Comparison of ENCODE assay signal across 16 cellular contexts in the genomic region with DNA sequence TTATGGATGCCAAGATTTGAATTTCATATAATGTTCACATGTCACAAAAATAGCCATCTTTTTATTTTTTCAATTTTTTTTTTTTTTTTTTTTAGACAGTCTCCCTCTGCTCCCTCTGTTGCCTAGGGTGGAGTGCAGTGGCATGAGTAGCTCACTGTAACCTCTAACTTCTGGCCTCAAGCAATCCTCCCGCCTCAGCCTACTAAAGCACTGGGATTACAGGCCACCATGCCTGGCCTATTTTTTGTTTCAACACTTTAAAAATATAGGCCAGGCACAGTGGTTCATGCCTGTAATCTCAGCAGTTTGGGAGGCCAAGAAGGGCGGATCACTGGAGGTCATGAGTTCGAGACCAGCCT.
DNase-seq lines count a peak whose midpoint lies in the region; ATAC-seq, FAIRE-seq and TF ChIP-seq lines count a peak whose summit lies in the region.
"Had no signal": no experiment of that assay in that cellular context is flagged by ENCODE, and none has a peak within 500 bp of the region (broad histone marks: within the 10 kb centered on the region; RNA-seq: fewer than 3 reads in every experiment).

No MANE protein-coding gene starts in this region.

- H3K27me3 ChIP-seq in H1 (replicated peaks in 1 of 4; ENCODE audit: control insufficient read depth in 3 of 4, extremely low read depth in 1 of 4, insufficient read depth in 3 of 4, low read length in 3 of 4): no peaks in the 10 kb centered on the region
- H3K27me3 ChIP-seq in parathyroid adenoma (ENCODE audit: control insufficient read depth, insufficient read depth, low read length): no peaks in the 10 kb centered on the region
- H3K27me3 ChIP-seq: BLaER1 treated with 17β-estradiol and CSF1 and Interleukin-3, amounts not matched to agents 10 nM and 100 nM; breast epithelium; neural progenitor cell; SJSA1; transverse colon had no signal

- H4K20me1 ChIP-seq in H1 (replicated peaks in 1 of 2; ENCODE audit: control insufficient read depth in 1 of 2, insufficient read depth in 2 of 2, low read length in 2 of 2): no peaks in the 10 kb centered on the region
- H4K20me1 ChIP-seq: BLaER1 treated with 17β-estradiol and CSF1 and Interleukin-3, amounts not matched to agents 10 nM and 100 nM had no signal

- peak overlapping the region; percentile 61 for H4K91ac ChIP-seq in H1 (replicated peaks; ENCODE audit: insufficient read length, low read length)

- no peak for TF ChIP-seq CTCF in H1 (IDR thresholded peaks at IDR 0.05; ENCODE audit: control extremely low read depth in 1 of 3, insufficient read depth in 1 of 3, low read depth in 1 of 3, low read length in 3 of 3)
- TF ChIP-seq CTCF in parathyroid adenoma (IDR thresholded peaks at IDR 0.05): no peak

- H3K79me2 ChIP-seq in H1 (ENCODE audit: control insufficient read depth in 1 of 2, insufficient read depth in 2 of 2, low read length in 2 of 2) (0 out of 4 replicates have a peak, but pooled peaks cover 0 to 6% of the 10 kb centered on the region in 2 experiments), parathyroid adenoma (no peaks in the 10 kb centered on the region)

- no peaks in the 10 kb centered on the region for H3K23me2 ChIP-seq in H1 (ENCODE audit: low read depth, low read length)

- H3K27ac ChIP-seq in H1 (ENCODE audit: low read depth, low read length) (no peak overlapping the region), parathyroid adenoma (peak overlapping the region; percentile 47)
- H3K27ac ChIP-seq: BLaER1 treated with 17β-estradiol and CSF1 and Interleukin-3, amounts not matched to agents 10 nM and 100 nM; breast epithelium; SJSA1; transverse colon had no signal

- H3K4me3 ChIP-seq in H1 (ENCODE audit: extremely low read depth in 1 of 4, insufficient read depth in 2 of 4, low read depth in 3 of 4, low read length in 4 of 4) (no peak overlapping the region), parathyroid adenoma (ENCODE audit: low read depth, low read length) (no peak overlapping the region)
- H3K4me3 ChIP-seq: BLaER1 treated with 17β-estradiol and CSF1 and Interleukin-3, amounts not matched to agents 10 nM and 100 nM; breast epithelium; HAP-1; neural progenitor cell; SJSA1; transverse colon had no signal

- DNase-seq in H1 (ENCODE audit: low read depth in 1 of 2, low spot score in 2 of 2) (no peak), NCI-H1105 treated with DMSO at 0.1 percent for 48 hours (lab: John Stamatoyannopoulos, UW) (no peak), COLO829 (ENCODE audit: low spot score) (no peak), dermis blood vessel endothelial cell (no peak)
- DNase-seq: activated B cell treated with CpG ODN at 0.5 μM for 24 hours, NCI-H1694 treated with DMSO at 0.1 percent for 48 hours had no signal

- peak overlapping the region; percentile 51 for H2BK12ac ChIP-seq in H1 (ENCODE audit: low read depth, low read length)

- POLR2A ChIA-PET in H1 (lab: Charles Lee; ENCODE audit: partially characterized antibody): interaction anchor here (0.6 to 2.6 kb wide), 7 partner anchors 15 to 252 kb away, joined by 3 to 11 read pairs (median 5); partner anchors contain the start of gene SKIDA1

- no peak overlapping the region for H3K4ac ChIP-seq in H1 (replicated peaks; ENCODE audit: insufficient read length, low read depth, low read length)

- no peak overlapping the region for H2BK20ac ChIP-seq in H1 (ENCODE audit: low read length)

- no peak overlapping the region for H2BK15ac ChIP-seq in H1 (ENCODE audit: low read length)

- H3K9me3 ChIP-seq in H1 (ENCODE audit: insufficient read depth in 2 of 2, low read depth in 1 of 2, low read length in 1 of 2): no peaks in the 10 kb centered on the region
- H3K9me3 ChIP-seq in parathyroid adenoma (ENCODE audit: control insufficient read depth, low read length): no peaks in the 10 kb centered on the region
- H3K9me3 ChIP-seq: breast epithelium, HAP-1, transverse colon had no signal

- no peak overlapping the region; the same call in 1 of the 2 replicates for H3K18ac ChIP-seq in H1 (ENCODE audit: extremely low read depth, low read length)

- H3K79me1 ChIP-seq in H1 (ENCODE audit: low read depth, low read length): no peaks in the 10 kb centered on the region

- H2AFZ ChIP-seq in H1 (ENCODE audit: low read length) (no peak overlapping the region), parathyroid adenoma (peak overlapping the region; percentile 69)
- H2AFZ ChIP-seq: neural progenitor cell had no signal

- no peak overlapping the region for H3K23ac ChIP-seq in H1 (ENCODE audit: insufficient read length)

- no peak for TF ChIP-seq RAD21 in H1 (IDR thresholded peaks at IDR 0.05 in 1 of 2, conservative IDR thresholded peaks at IDR 0.05 in 1 of 2; ENCODE audit: low read depth in 2 of 2, low read length in 2 of 2)

- TF ChIP-seq POLR2A in H1 (IDR thresholded peaks at IDR 0.05; ENCODE audit: control extremely low read depth in 1 of 2, low read depth in 2 of 2, low read length in 2 of 2): no peak

- H3K14ac ChIP-seq in H1 (ENCODE audit: insufficient read length): no peak overlapping the region

- H2BK120ac ChIP-seq in H1 (replicated peaks; ENCODE audit: low read depth, low read length): no peak overlapping the region

- CTCF ChIA-PET in H1 (lab: Charles Lee; ENCODE audit: partially characterized antibody): interaction anchor here (0.6 to 5.2 kb wide), 54 partner anchors 9 to 673 kb away, joined by 3 to 46 read pairs (median 5); no protein-coding TSS in a partner anchor

- 82% methylated on average over 3 of the region's 3 CpGs; no CpG with 5 or more reads in 1 of the 2 experiments for WGBS in H1 (ENCODE audit: extremely low coverage in 1 of 2, insufficient coverage in 1 of 2, insufficient read length in 1 of 2, insufficient replicate concordance in 2 of 2, low coverage in 1 of 2, low lambda C conversion rate in 2 of 2, missing lambda C conversion rate in 1 of 2), 2 experiments

- peak overlapping the region; percentile 50 for H2BK5ac ChIP-seq in H1 (ENCODE audit: low read depth, low read length)

- H3K36me3 ChIP-seq in H1 (ENCODE audit: control insufficient read depth in 2 of 4, insufficient read depth in 4 of 4, low read length in 3 of 4) (no peaks in the 10 kb centered on the region; a peak in 1 of 8 replicates), parathyroid adenoma (ENCODE audit: control insufficient read depth, insufficient read depth, low read length) (no peaks in the 10 kb centered on the region)
- H3K36me3 ChIP-seq: BLaER1 treated with 17β-estradiol and CSF1 and Interleukin-3, amounts not matched to agents 10 nM and 100 nM; breast epithelium; HAP-1; neural progenitor cell; SJSA1; transverse colon had no signal

- no peak overlapping the region for H3K56ac ChIP-seq in H1 (replicated peaks; ENCODE audit: insufficient read length, low read depth, low read length)

- H3K4me2 ChIP-seq in H1 (ENCODE audit: insufficient read depth in 1 of 2, low read depth in 2 of 2, low read length in 2 of 2) (no peak overlapping the region), parathyroid adenoma (ENCODE audit: low read length) (no peak overlapping the region)
- H3K4me2 ChIP-seq: BLaER1 treated with 17β-estradiol and CSF1 and Interleukin-3, amounts not matched to agents 10 nM and 100 nM; neural progenitor cell had no signal

- ATAC-seq in GM19395 (IDR thresholded peaks at IDR 0.05; ENCODE audit: unreplicated experiment) (peak; percentile 14), HG03432 (IDR thresholded peaks at IDR 0.05; ENCODE audit: unreplicated experiment) (peak; percentile 6)

- no peak overlapping the region for H4K8ac ChIP-seq in H1 (ENCODE audit: extremely low read depth, insufficient read depth, low read length)

- FAIRE-seq in H1 (lab: Jason Lieb, UNC): no peak
- FAIRE-seq: colon had no signal

- H4K5ac ChIP-seq in H1 (ENCODE audit: insufficient read length, low read depth, low read length): no peak overlapping the region

- H3K4me1 ChIP-seq in H1 (replicated peaks in 1 of 4; ENCODE audit: control insufficient read depth in 3 of 4, insufficient read depth in 4 of 4, low read length in 3 of 4) (peaks cover 6 to 23% (median 19%) of the 10 kb centered on the region in 4 experiments; a peak in 6 of 7 replicates), parathyroid adenoma (peaks cover 16% of the 10 kb centered on the region)
- H3K4me1 ChIP-seq: BLaER1 treated with 17β-estradiol and CSF1 and Interleukin-3, amounts not matched to agents 10 nM and 100 nM; breast epithelium; transverse colon had no signal

- no peak overlapping the region for H2AK5ac ChIP-seq in H1 (ENCODE audit: low read depth, low read length)

- TF ChIP-seq EP300 in H1 (IDR thresholded peaks at IDR 0.05; ENCODE audit: borderline replicate concordance in 1 of 2, low read depth in 2 of 2, low read length in 2 of 2): no peak

- no peak overlapping the region for H3K9ac ChIP-seq in H1 (replicated peaks in 1 of 4; ENCODE audit: extremely low read depth in 1 of 4, low read depth in 3 of 4, low read length in 3 of 4)
- H3K9ac ChIP-seq in parathyroid adenoma: no peak overlapping the region
- H3K9ac ChIP-seq: BLaER1 treated with 17β-estradiol and CSF1 and Interleukin-3, amounts not matched to agents 10 nM and 100 nM; neural progenitor cell had no signal

TF ChIP-seq in H1, 55 proteins besides CTCF, POLR2A, EP300 and RAD21:
- no peak for TF ChIP-seq RFX5 (IDR thresholded peaks at IDR 0.05; ENCODE audit: borderline replicate concordance, low read depth, low read length)
- no peak for TF ChIP-seq TEAD4 (IDR thresholded peaks at IDR 0.05; ENCODE audit: low read depth, low read length)
- no peak for TF ChIP-seq GABPA (IDR thresholded peaks at IDR 0.05; ENCODE audit: borderline replicate concordance, insufficient read depth, low read length)
- no peak for TF ChIP-seq TCF12 (IDR thresholded peaks at IDR 0.05; ENCODE audit: low read depth, low read length)
- no peak for TF ChIP-seq SRF (IDR thresholded peaks at IDR 0.05; ENCODE audit: low read depth, low read length)
- TF ChIP-seq EZH2 (IDR thresholded peaks at IDR 0.05; ENCODE audit: low read depth, low read length, severe bottlenecking): no peak
- TF ChIP-seq ASH2L (IDR thresholded peaks at IDR 0.05; ENCODE audit: low read length): no peak
